In the genomic region with DNA sequence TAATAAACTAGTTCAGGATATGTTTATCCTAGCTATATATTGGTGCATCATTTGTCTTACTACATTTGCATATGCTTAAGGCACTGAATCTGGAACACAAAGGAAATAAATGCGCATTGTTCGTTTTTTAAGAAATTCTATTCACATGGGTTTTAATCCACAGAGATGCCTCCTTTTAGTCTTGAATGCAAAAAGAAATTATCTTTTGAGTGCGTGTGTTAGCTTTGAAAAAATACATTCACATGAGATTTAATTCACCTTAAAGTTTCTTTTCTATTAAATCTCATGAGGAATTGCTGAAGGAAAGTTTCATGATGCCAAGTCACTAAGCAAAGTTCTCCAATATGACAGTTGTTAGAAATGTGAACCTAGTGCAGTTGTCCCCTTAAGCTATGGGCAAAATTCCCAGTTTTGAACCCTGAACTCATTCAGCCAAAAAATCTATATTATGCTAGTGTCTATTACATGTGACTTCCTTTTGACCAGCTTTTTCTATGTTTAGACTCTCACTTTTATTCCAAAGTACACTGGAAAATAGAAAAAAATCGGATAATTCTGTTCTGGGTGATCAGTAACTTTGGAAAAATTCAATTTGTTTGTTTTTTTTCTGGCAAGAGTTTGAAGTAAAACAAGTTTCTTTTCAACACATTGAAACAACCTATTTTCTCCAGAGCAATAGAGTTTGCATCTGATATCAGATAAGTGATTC, we compare ENCODE assay signal across 19 cellular contexts.
DNase-seq lines count a peak whose midpoint lies in the region; FAIRE-seq and TF ChIP-seq lines count a peak whose summit lies in the region.
"Had no signal": no experiment of that assay in that cellular context is flagged by ENCODE, and none has a peak within 500 bp of the region (broad histone marks: within the 10 kb centered on the region; RNA-seq: fewer than 3 reads in every experiment).

No MANE protein-coding gene starts in this region.

- H3K27me3 ChIP-seq in HAP-1 (ENCODE audit: low read depth) (no peaks in the 10 kb centered on the region), liver (ENCODE audit: control insufficient read depth in 4 of 4, insufficient read depth in 4 of 4, low read length in 3 of 4) (no peaks in the 10 kb centered on the region), H7 (ENCODE audit: control insufficient read depth, insufficient read depth, low read length) (no peaks in the 10 kb centered on the region)
- H3K27me3 ChIP-seq: BLaER1 had no signal

- no peak for TF ChIP-seq CTCF in liver (IDR thresholded peaks at IDR 0.05; ENCODE audit: low read depth, low read length, missing input control)

- DNase-seq in HAP-1 (ENCODE audit: low spot score in 2 of 2), result peak; percentile 15 to 95
- no peak for DNase-seq in NCI-H345 (lab: John Stamatoyannopoulos, UW)
- DNase-seq in H7, result no peak
- no peak for DNase-seq in stimulated activated CD8-positive, alpha-beta memory T cell treated with anti-CD3 and anti-CD28 coated beads, Interleukin-4, amount 100 ng/mL, for 48 hours
- DNase-seq: Caco-2; CD4-positive, CD25-positive, alpha-beta regulatory T cell; CD8-positive, alpha-beta T cell; DMS153; DND-41; GM23248; H9; HFFc6 had no signal

- H3K9me3 ChIP-seq in HAP-1, result no peaks in the 10 kb centered on the region
- no peaks in the 10 kb centered on the region for H3K9me3 ChIP-seq in liver (ENCODE audit: control insufficient read depth in 4 of 4, low read length in 3 of 4)
- H3K9me3 ChIP-seq: BLaER1, Caco-2 had no signal

- H3K9ac ChIP-seq in liver (ENCODE audit: low read depth in 1 of 2, low read length in 2 of 2), result no peak overlapping the region
- H3K9ac ChIP-seq: BLaER1, GM23248 had no signal

- H3K27ac ChIP-seq in liver (ENCODE audit: low read depth in 1 of 2, low read length in 2 of 2), result no peak overlapping the region
- H3K27ac ChIP-seq: BLaER1, C4-2B, GM23248 had no signal

- H3K36me3 ChIP-seq in HAP-1 (replicated peaks), result no peaks in the 10 kb centered on the region
- H3K36me3 ChIP-seq in liver (ENCODE audit: control insufficient read depth in 4 of 4, insufficient read depth in 3 of 4, low read depth in 1 of 4, low read length in 3 of 4), result no peaks in the 10 kb centered on the region
- H3K36me3 ChIP-seq in H7 (replicated peaks; ENCODE audit: control insufficient read depth, insufficient read depth, low read length), result no peaks in the 10 kb centered on the region
- H3K36me3 ChIP-seq: BLaER1 had no signal

- TF ChIP-seq RAD21 in liver (IDR thresholded peaks at IDR 0.05), result no peak

- WGBS in liver, result 70% methylated on average over 4 of the region's 4 CpGs

- H3K4me1 ChIP-seq in HAP-1, result peaks cover 21% of the 10 kb centered on the region
- peaks cover 0 to 4% (median 2%) of the 10 kb centered on the region in 4 donors for H3K4me1 ChIP-seq in liver (ENCODE audit: control insufficient read depth in 4 of 4, insufficient read depth in 4 of 4, low read length in 3 of 4)
- H3K4me1 ChIP-seq: BLaER1, Caco-2 had no signal

- H3K4me3 ChIP-seq in HAP-1 (no peak overlapping the region), liver (ENCODE audit: low read depth in 1 of 3, low read length in 3 of 3) (no peak overlapping the region), H7 (ENCODE audit: insufficient read depth, low read depth, low read length) (no peak overlapping the region)
- H3K4me3 ChIP-seq: BLaER1, GM23248 had no signal

- in situ Hi-C loops in HAP-1 (cut with MboI; ENCODE audit: low sequenced_read_pairs), result no loop called here

- FAIRE-seq in colon (lab: Jason Lieb, UNC), result peak; percentile 66
- FAIRE-seq: G401.6, GM12892, H1 had no signal

TF ChIP-seq in liver, 16 proteins besides CTCF, POLR2A, EP300 and RAD21:
- TF ChIP-seq EGR1 (IDR thresholded peaks at IDR 0.05; ENCODE audit: low read depth in 2 of 2) (no peak), TAF1 (conservative IDR thresholded peaks at IDR 0.05) (no peak), YY1 (IDR thresholded peaks at IDR 0.05) (no peak), SP1 (IDR thresholded peaks at IDR 0.05) (peak; percentile 7), JUND (IDR thresholded peaks at IDR 0.05) (no peak), FOXA2 (IDR thresholded peaks at IDR 0.05) (no peak), FOXA1 (IDR thresholded peaks at IDR 0.05) (no peak), HNF4G (IDR thresholded peaks at IDR 0.05) (no peak), GABPA (IDR thresholded peaks at IDR 0.05 in 1 of 2, conservative IDR thresholded peaks at IDR 0.05 in 1 of 2) (no peak), HNF4A (conservative IDR thresholded peaks at IDR 0.05) (peak; percentile 59 to 61)
TF ChIP-seq in liver: peak in this region for 2.

Comparison
In these comparisons a context has a peak if more than half of its experiments do, and no peak if none do; other contexts are left out.
1. DNase-seq: peak in HAP-1 (2 of 2); none in NCI-H345 (single experiment), H7 (single experiment) and stimulated activated CD8-positive, alpha-beta memory T cell treated with anti-CD3 and anti-CD28 coated beads, Interleukin-4, amount 100 ng/mL, for 48 hours (single experiment).